15 cellular contexts compared by ENCODE assay signal in genomic region chr10:3924344-3924743, GRCh38.
DNase-seq lines count a peak whose midpoint lies in the region; ATAC-seq and TF ChIP-seq lines count a peak whose summit lies in the region.
"Had no signal": no experiment of that assay in that cellular context is flagged by ENCODE, and none has a peak within 500 bp of the region (broad histone marks: within the 10 kb centered on the region; RNA-seq: fewer than 3 reads in every experiment).

No MANE protein-coding gene starts in this region.

- peaks cover 17 to 25% of the 10 kb centered on the region in 2 donors for H3K4me1 Mint-ChIP-seq in natural killer cell treated with Interleukin-12 subunit alpha and Interleukin-12 subunit beta and Interleukin-15 and Interleukin-18, amount 100 ng/mL, for 72 hours (ENCODE audit: low read depth in 2 of 2)
- H3K4me1 Mint-ChIP-seq in natural killer cell = peaks cover 6% of the 10 kb centered on the region in 2 donors

- H3K9me3 ChIP-seq in aorta (ENCODE audit: control insufficient read depth, low read length) = no peaks in the 10 kb centered on the region
- H3K9me3 ChIP-seq: neutrophil, transverse colon had no signal

- H3K27ac Mint-ChIP-seq in natural killer cell treated with Interleukin-12 subunit alpha and Interleukin-12 subunit beta and Interleukin-15 and Interleukin-18, amount 100 ng/mL, for 72 hours = peak overlapping the region; percentile 41 to 71
- H3K27ac Mint-ChIP-seq in natural killer cell = no peak overlapping the region
- H3K27ac Mint-ChIP-seq: activated CD4-positive, alpha-beta memory T cell treated with anti-CD3 and anti-CD28 coated beads, Interleukin-2, amount 10 ng/mL, durations not matched to agents 7 days and 5 days had no signal

- no peaks in the 10 kb centered on the region for H3K27me3 ChIP-seq in aorta (ENCODE audit: control insufficient read depth in 1 of 2, insufficient read depth in 2 of 2, low read length in 1 of 2)
- H3K27me3 ChIP-seq: cardiac muscle cell, neutrophil, transverse colon had no signal

- H3K36me3 Mint-ChIP-seq in natural killer cell treated with Interleukin-12 subunit alpha and Interleukin-12 subunit beta and Interleukin-15 and Interleukin-18, amount 100 ng/mL, for 72 hours = no peaks in the 10 kb centered on the region
- H3K36me3 Mint-ChIP-seq in natural killer cell = no peaks in the 10 kb centered on the region

- no peak overlapping the region for H3K27ac ChIP-seq in aorta (ENCODE audit: low read depth in 1 of 2, low read length in 2 of 2)
- H3K27ac ChIP-seq: cardiac muscle cell, neutrophil, transverse colon had no signal

- H3K4me3 ChIP-seq in astrocyte of the cerebellum (ENCODE audit: low read depth, low read length) (no peak overlapping the region), aorta (ENCODE audit: low read length in 2 of 2) (no peak overlapping the region)
- H3K4me3 ChIP-seq: cardiac muscle cell, transverse colon had no signal

- TF ChIP-seq CTCF in natural killer cell (IDR thresholded peaks at IDR 0.05) (no peak), astrocyte of the cerebellum (IDR thresholded peaks at IDR 0.05; ENCODE audit: low read depth, low read length, missing control alignments) (no peak), GM10248 (IDR thresholded peaks at IDR 0.05; ENCODE audit: control extremely low read depth, extremely low read depth, low read depth, missing control alignments) (no peak)

- intact Hi-C loops in natural killer cell (cut with micrococcal nuclease) (no loop called here), aorta (cut with DNase I) (no loop called here), left ventricle myocardium superior (cut with micrococcal nuclease) (no loop called here)

- WGBS in aorta, 2 donors = 78% methylated on average over 5 of the region's 5 CpGs

- no peaks in the 10 kb centered on the region for H3K36me3 ChIP-seq in aorta (ENCODE audit: control insufficient read depth in 1 of 2, insufficient read depth in 2 of 2, low read length in 1 of 2)
- H3K36me3 ChIP-seq: cardiac muscle cell, neutrophil, transverse colon had no signal

- peaks cover 4 to 5% of the 10 kb centered on the region in 2 donors for H3K4me1 ChIP-seq in aorta (ENCODE audit: control insufficient read depth in 1 of 2, insufficient read depth in 2 of 2, low read length in 2 of 2)

- H3K9me3 Mint-ChIP-seq in natural killer cell treated with Interleukin-12 subunit alpha and Interleukin-12 subunit beta and Interleukin-15 and Interleukin-18, amount 100 ng/mL, for 72 hours = no peaks in the 10 kb centered on the region
- no peaks in the 10 kb centered on the region for H3K9me3 Mint-ChIP-seq in natural killer cell

- CTCF ChIA-PET in GM10248 (lab: Yijun Ruan, JAX) = no interaction called here

- no peak overlapping the region for H3K4me3 Mint-ChIP-seq in natural killer cell treated with Interleukin-12 subunit alpha and Interleukin-12 subunit beta and Interleukin-15 and Interleukin-18, amount 100 ng/mL, for 72 hours
- no peak overlapping the region for H3K4me3 Mint-ChIP-seq in natural killer cell
- H3K4me3 Mint-ChIP-seq: activated CD4-positive, alpha-beta memory T cell treated with anti-CD3 and anti-CD28 coated beads, Interleukin-2, amount 10 ng/mL, durations not matched to agents 7 days and 5 days had no signal

- in situ Hi-C loops in astrocyte of the cerebellum (cut with HindIII; ENCODE audit: low sequenced_read_pairs) = no loop called here

- no peak for DNase-seq in natural killer cell treated with Interleukin-12 subunit alpha and Interleukin-12 subunit beta and Interleukin-15 and Interleukin-18, amount 100 ng/mL, for 72 hours (ENCODE audit: low spot score)
- DNase-seq in natural killer cell = no peak
- DNase-seq in astrocyte of the cerebellum (ENCODE audit: low read depth) = peak; percentile 83
- DNase-seq in iris pigment epithelial cell (ENCODE audit: low read depth) = peak; percentile 89
- DNase-seq in aorta = no peak
- no peak for DNase-seq in NCI-H446 treated with DMSO at 0.1 percent for 48 hours (lab: John Stamatoyannopoulos, UW)
- no peak for DNase-seq in GM10248 (ENCODE audit: extremely low spot score)
- no peak for DNase-seq in left ventricle myocardium superior
- DNase-seq: activated CD4-positive, alpha-beta memory T cell treated with anti-CD3 and anti-CD28 coated beads, Interleukin-2, amount 10 ng/mL, durations not matched to agents 7 days and 5 days; NCI-H524; stimulated activated CD4-positive, alpha-beta T cell treated with anti-CD3 and anti-CD28 coated beads, Interleukin-4, amount 100 ng/mL, for 1 hour; SW 1271; transverse colon had no signal

- H3K27me3 Mint-ChIP-seq in natural killer cell treated with Interleukin-12 subunit alpha and Interleukin-12 subunit beta and Interleukin-15 and Interleukin-18, amount 100 ng/mL, for 72 hours = no peaks in the 10 kb centered on the region
- no peaks in the 10 kb centered on the region for H3K27me3 Mint-ChIP-seq in natural killer cell (ENCODE audit: low read depth in 2 of 2)
- H3K27me3 Mint-ChIP-seq: activated CD4-positive, alpha-beta memory T cell treated with anti-CD3 and anti-CD28 coated beads, Interleukin-2, amount 10 ng/mL, durations not matched to agents 7 days and 5 days had no signal

- POLR2A ChIA-PET in GM10248 (lab: Yijun Ruan, JAX) = no interaction called here

- no peak for ATAC-seq in natural killer cell treated with Interleukin-12 subunit alpha and Interleukin-12 subunit beta and Interleukin-15 and Interleukin-18, amount 100 ng/mL, for 72 hours
- ATAC-seq in natural killer cell (no peak), aorta (ENCODE audit: low FRiP score) (peak; percentile 40), left ventricle myocardium superior (no peak)

Comparison
In these comparisons a context has a peak if more than half of its experiments do, and no peak if none do; other contexts are left out.
1. H3K27ac Mint-ChIP-seq: peak in natural killer cell treated with Interleukin-12 subunit alpha and Interleukin-12 subunit beta and Interleukin-15 and Interleukin-18, amount 100 ng/mL, for 72 hours (2 of 2); none in natural killer cell (0 of 2).
2. DNase-seq: peak in astrocyte of the cerebellum (single experiment) and iris pigment epithelial cell (single experiment); none in natural killer cell treated with Interleukin-12 subunit alpha and Interleukin-12 subunit beta and Interleukin-15 and Interleukin-18, amount 100 ng/mL, for 72 hours (single experiment), natural killer cell (single experiment), aorta (0 of 2), NCI-H446 treated with DMSO at 0.1 percent for 48 hours (single experiment), GM10248 (single experiment) and left ventricle myocardium superior (single experiment).